5 cellular contexts compared by ENCODE assay signal in the genomic region with DNA sequence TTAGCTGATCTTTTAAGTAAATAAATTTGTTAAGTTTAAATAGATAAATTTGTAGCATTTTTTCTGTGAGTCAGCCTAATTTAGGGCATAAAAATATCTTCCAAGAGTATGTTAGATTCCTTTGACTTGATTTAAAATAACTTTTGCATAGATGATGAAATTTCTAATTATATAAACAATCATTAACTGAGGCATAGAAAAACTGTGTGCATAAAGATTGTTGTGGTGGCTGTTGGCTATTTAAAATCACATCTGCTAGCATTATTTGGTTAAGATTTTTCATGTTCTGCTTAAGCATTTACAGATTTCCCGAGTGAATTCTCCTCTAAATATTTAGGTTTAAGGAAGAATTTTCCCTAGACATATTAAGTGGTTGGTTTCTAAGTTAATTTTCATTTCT.
"Had no signal": no experiment of that assay in that cellular context is flagged by ENCODE, and none has a peak within 500 bp of the region (broad histone marks: within the 10 kb centered on the region; RNA-seq: fewer than 3 reads in every experiment).

No MANE protein-coding gene starts in this region.

- H3K4me3 ChIP-seq: GM23338, K562 had no signal

- DNase-seq: H9, HCEC 1CT, IMR-90 had no signal

- H3K4me2 ChIP-seq: GM23338 had no signal

- H2AFZ ChIP-seq: GM23338 had no signal

- ATAC-seq: GM23338, K562 had no signal
